15 cellular contexts compared by ENCODE assay signal in the genomic region with DNA sequence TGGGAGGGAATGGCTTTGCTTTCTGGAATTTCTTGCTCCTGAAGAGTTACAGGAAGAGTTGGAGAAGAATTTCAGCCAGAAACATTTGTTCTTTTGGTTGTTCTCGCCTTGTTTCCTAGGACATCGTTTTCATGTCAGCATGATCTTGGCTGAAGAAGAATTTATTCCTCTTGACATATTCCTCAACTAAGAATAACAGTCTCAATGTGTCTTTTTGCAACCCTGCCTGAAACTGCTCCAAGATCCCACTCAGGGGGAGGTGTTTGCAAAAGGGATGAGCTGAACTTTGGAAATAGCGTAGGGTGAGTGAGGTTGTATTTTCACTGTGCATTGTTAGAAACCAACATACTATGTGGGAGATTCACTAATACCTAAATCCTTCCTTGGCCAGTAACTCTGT. TPM values are rescaled to one million over a fixed set of nuclear protein-coding genes. Genes with fewer than 3 reads are reported as not detected.
"Had no signal": no experiment of that assay in that cellular context is flagged by ENCODE, and none has a peak within 500 bp of the region (broad histone marks: within the 10 kb centered on the region; RNA-seq: fewer than 3 reads in every experiment).

No MANE protein-coding gene starts in this region.

- H3K36me3 Mint-ChIP-seq: neural progenitor cell; stimulated activated effector memory CD8-positive, alpha-beta T cell treated with anti-CD3 and anti-CD28 coated beads, Interleukin-12 subunit alpha, Interleukin-12 subunit beta, amount 100 ng/mL, for 72 hours had no signal

- H3K36me3 ChIP-seq: neural progenitor cell had no signal

- H3K9me3 Mint-ChIP-seq: activated naive CD4-positive, alpha-beta T cell treated with anti-CD3 and anti-CD28 coated beads for 36 hours; activated T-helper 17 cell treated with anti-CD3 and anti-CD28 coated beads, Interleukin-2, amount 50 U/mL, for 72 hours; central memory CD8-positive, alpha-beta T cell; neural progenitor cell; stimulated activated effector memory CD8-positive, alpha-beta T cell treated with anti-CD3 and anti-CD28 coated beads, Interleukin-12 subunit alpha, Interleukin-12 subunit beta, amount 100 ng/mL, for 72 hours; T-helper 1 cell treated with Interleukin-12 subunit alpha and Interleukin-12 subunit beta and Interleukin-4 antibody, amounts not matched to agents 30 μg/mL and 1 μg/mL, for 36 hours had no signal

- H3K4me3 Mint-ChIP-seq: activated naive CD4-positive, alpha-beta T cell treated with anti-CD3 and anti-CD28 coated beads for 36 hours; activated T-helper 17 cell treated with anti-CD3 and anti-CD28 coated beads, Interleukin-2, amount 50 U/mL, for 72 hours; central memory CD8-positive, alpha-beta T cell; neural progenitor cell; stimulated activated effector memory CD8-positive, alpha-beta T cell treated with anti-CD3 and anti-CD28 coated beads, Interleukin-12 subunit alpha, Interleukin-12 subunit beta, amount 100 ng/mL, for 72 hours; T-helper 1 cell treated with Interleukin-12 subunit alpha and Interleukin-12 subunit beta and Interleukin-4 antibody, amounts not matched to agents 30 μg/mL and 1 μg/mL, for 36 hours had no signal

- H3K27me3 ChIP-seq: neural progenitor cell had no signal

- ATAC-seq: activated T-helper 17 cell treated with anti-CD3 and anti-CD28 coated beads, Interleukin-2, amount 50 U/mL, for 72 hours; left lobe of liver; stimulated activated effector memory CD8-positive, alpha-beta T cell treated with anti-CD3 and anti-CD28 coated beads, Interleukin-12 subunit alpha, Interleukin-12 subunit beta, amount 100 ng/mL, for 72 hours had no signal

- H3K9me3 ChIP-seq: SK-N-SH had no signal

- DNase-seq: activated CD4-positive, alpha-beta T cell treated with anti-CD3 and anti-CD28 coated beads for 48 hours; activated CD8-positive, alpha-beta memory T cell treated with anti-CD3 and anti-CD28 coated beads for 24 hours; activated naive CD4-positive, alpha-beta T cell treated with anti-CD3 and anti-CD28 coated beads for 36 hours; effector memory CD4-positive, alpha-beta T cell; head of caudate nucleus; mesendoderm; SK-N-SH; substantia nigra had no signal

- H3K4me3 ChIP-seq: neural progenitor cell had no signal

- H3K27ac Mint-ChIP-seq: activated naive CD4-positive, alpha-beta T cell treated with anti-CD3 and anti-CD28 coated beads for 36 hours; activated T-helper 17 cell treated with anti-CD3 and anti-CD28 coated beads, Interleukin-2, amount 50 U/mL, for 72 hours; neural progenitor cell; stimulated activated effector memory CD8-positive, alpha-beta T cell treated with anti-CD3 and anti-CD28 coated beads, Interleukin-12 subunit alpha, Interleukin-12 subunit beta, amount 100 ng/mL, for 72 hours; T-helper 1 cell treated with Interleukin-12 subunit alpha and Interleukin-12 subunit beta and Interleukin-4 antibody, amounts not matched to agents 30 μg/mL and 1 μg/mL, for 36 hours had no signal

- H3K4me1 Mint-ChIP-seq: activated T-helper 17 cell treated with anti-CD3 and anti-CD28 coated beads, Interleukin-2, amount 50 U/mL, for 72 hours; central memory CD8-positive, alpha-beta T cell; neural progenitor cell; stimulated activated effector memory CD8-positive, alpha-beta T cell treated with anti-CD3 and anti-CD28 coated beads, Interleukin-12 subunit alpha, Interleukin-12 subunit beta, amount 100 ng/mL, for 72 hours had no signal

- H3K4me1 ChIP-seq: neural progenitor cell, parathyroid adenoma had no signal

- H3K27ac ChIP-seq: neural progenitor cell, parathyroid adenoma had no signal

RNA-seq across cellular contexts. Expression of a gene that starts 26.1 kb away (rescaled TPM):
- total RNA-seq: activated naive CD4-positive, alpha-beta T cell treated with anti-CD3 and anti-CD28 coated beads for 36 hours; activated T-helper 17 cell treated with anti-CD3 and anti-CD28 coated beads, Interleukin-2, amount 50 U/mL, for 72 hours had no signal
- polyA plus RNA-seq: SK-N-SH had no signal
